In the genomic region with DNA sequence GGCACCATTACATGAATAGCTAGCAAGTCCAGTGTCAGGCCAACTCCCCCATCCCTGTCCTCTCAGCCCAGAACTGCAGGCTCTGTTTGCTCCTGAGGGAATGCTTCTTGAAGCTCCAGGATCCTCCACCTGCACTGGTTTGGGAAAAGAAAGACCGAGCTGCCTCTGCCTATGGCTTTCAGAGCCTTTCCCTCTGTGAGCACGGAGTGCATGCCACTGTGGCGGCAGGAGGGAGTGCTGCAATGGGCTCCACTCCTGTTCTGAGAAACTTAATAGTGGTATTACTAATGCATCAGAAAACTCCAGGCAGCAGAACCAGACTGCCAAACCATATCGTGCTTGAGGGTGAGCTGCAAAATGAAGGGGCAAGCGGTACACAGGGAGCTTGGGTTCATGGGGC, we compare ENCODE assay signal across 31 cellular contexts.
"Had no signal": no experiment of that assay in that cellular context is flagged by ENCODE, and none has a peak within 500 bp of the region (broad histone marks: within the 10 kb centered on the region; RNA-seq: fewer than 3 reads in every experiment).

No MANE protein-coding gene starts in this region.

- DNase-seq: naive B cell; naive thymus-derived CD8-positive, alpha-beta T cell; nephron progenitor cell; occipital lobe; pancreas; retina; right cardiac atrium; right lobe of liver; sigmoid colon; small intestine; spleen; stimulated activated CD4-positive, alpha-beta T cell treated with anti-CD3 and anti-CD28 coated beads, Interleukin-12 subunit alpha, Interleukin-12 subunit beta, amount 100 ng/mL, for 4 hours; stimulated activated CD4-positive, alpha-beta T cell treated with anti-CD3 and anti-CD28 coated beads, Interleukin-1b, Interleukin-23, amount 100 ng/mL, for 48 hours; stimulated activated CD4-positive, alpha-beta T cell treated with anti-CD3 and anti-CD28 coated beads, Interleukin-4, amount 100 ng/mL, for 1 hour; stimulated activated CD4-positive, alpha-beta T cell treated with anti-CD3 and anti-CD28 coated beads, Interleukin-4, amount 100 ng/mL, for 4 hours; stimulated activated CD8-positive, alpha-beta memory T cell treated with anti-CD3 and anti-CD28 coated beads, Interleukin-4, amount 100 ng/mL, for 48 hours; stimulated activated naive CD4-positive, alpha-beta T cell; stimulated activated naive CD8-positive, alpha-beta T cell treated with anti-CD3 and anti-CD28 coated beads, Interleukin-15, amount 100 ng/mL, for 72 hours; stimulated activated naive CD8-positive, alpha-beta T cell treated with anti-CD3 and anti-CD28 coated beads, Interleukin-15, Interleukin-2, amounts not matched to agents 100 U/mL and 50 U/mL, for 24 hours; substantia nigra; testis; tibial artery; transverse colon; upper lobe of right lung; uterus had no signal

- H3K9me3 Mint-ChIP-seq: naive thymus-derived CD8-positive, alpha-beta T cell; natural killer cell treated with Interleukin-12 subunit alpha and Interleukin-12 subunit beta and Interleukin-15 and Interleukin-18, amount 100 ng/mL, for 72 hours; neural progenitor cell; stimulated activated memory B cell treated with anti-CD40 and anti-IgM and Interleukin-4, amounts not matched to agents 10 μg/mL and 1 μg/mL and 100 μg/mL, for 72 hours; stimulated activated naive CD8-positive, alpha-beta T cell treated with anti-CD3 and anti-CD28 coated beads, Interleukin-15, amount 100 ng/mL, for 72 hours; type B pancreatic cell had no signal

- H3K4me2 ChIP-seq: neural progenitor cell had no signal

- H3K4me3 Mint-ChIP-seq: naive B cell; naive thymus-derived CD8-positive, alpha-beta T cell; natural killer cell treated with Interleukin-12 subunit alpha and Interleukin-12 subunit beta and Interleukin-15 and Interleukin-18, amount 100 ng/mL, for 72 hours; nephron progenitor cell; neural progenitor cell; stimulated activated memory B cell treated with anti-CD40 and anti-IgM and Interleukin-4, amounts not matched to agents 10 μg/mL and 1 μg/mL and 100 μg/mL, for 72 hours; stimulated activated naive CD8-positive, alpha-beta T cell treated with anti-CD3 and anti-CD28 coated beads, Interleukin-15, amount 100 ng/mL, for 72 hours; type B pancreatic cell had no signal

- H3K9me3 ChIP-seq: pancreas, prostate gland, right lobe of liver, sigmoid colon, suprapubic skin, testis, tibial artery, transverse colon, upper lobe of right lung, uterus had no signal

- H3K4me1 Mint-ChIP-seq: naive B cell; naive thymus-derived CD8-positive, alpha-beta T cell; stimulated activated memory B cell treated with anti-CD40 and anti-IgM and Interleukin-4, amounts not matched to agents 10 μg/mL and 1 μg/mL and 100 μg/mL, for 72 hours; stimulated activated naive CD8-positive, alpha-beta T cell treated with anti-CD3 and anti-CD28 coated beads, Interleukin-15, amount 100 ng/mL, for 72 hours had no signal

- H3K4me3 ChIP-seq: neural progenitor cell, pancreas, prostate gland, right lobe of liver, sigmoid colon, spleen, suprapubic skin, testis, tibial artery, transverse colon, upper lobe of right lung, uterus had no signal

- H3K27ac ChIP-seq: neural progenitor cell, pancreas, prostate gland, right lobe of liver, sigmoid colon, spleen, suprapubic skin, testis, tibial artery, transverse colon, upper lobe of right lung, uterus had no signal

- H2AFZ ChIP-seq: neural progenitor cell had no signal

- H3K36me3 ChIP-seq: neural progenitor cell, pancreas, prostate gland, right lobe of liver, sigmoid colon, spleen, suprapubic skin, tibial artery, transverse colon, upper lobe of right lung, uterus had no signal

- H3K36me3 Mint-ChIP-seq: naive thymus-derived CD8-positive, alpha-beta T cell; natural killer cell treated with Interleukin-12 subunit alpha and Interleukin-12 subunit beta and Interleukin-15 and Interleukin-18, amount 100 ng/mL, for 72 hours; neural progenitor cell; stimulated activated memory B cell treated with anti-CD40 and anti-IgM and Interleukin-4, amounts not matched to agents 10 μg/mL and 1 μg/mL and 100 μg/mL, for 72 hours; type B pancreatic cell had no signal

- H3K27me3 ChIP-seq: neural progenitor cell, pancreas, right lobe of liver, sigmoid colon, spleen, suprapubic skin, testis, tibial artery, transverse colon, upper lobe of right lung, uterus had no signal

- H3K9ac ChIP-seq: neural progenitor cell had no signal

- H3K27ac Mint-ChIP-seq: naive B cell; naive thymus-derived CD8-positive, alpha-beta T cell; natural killer cell treated with Interleukin-12 subunit alpha and Interleukin-12 subunit beta and Interleukin-15 and Interleukin-18, amount 100 ng/mL, for 72 hours; nephron progenitor cell; neural progenitor cell; stimulated activated memory B cell treated with anti-CD40 and anti-IgM and Interleukin-4, amounts not matched to agents 10 μg/mL and 1 μg/mL and 100 μg/mL, for 72 hours; stimulated activated naive CD8-positive, alpha-beta T cell treated with anti-CD3 and anti-CD28 coated beads, Interleukin-15, amount 100 ng/mL, for 72 hours; type B pancreatic cell had no signal

- H3K4me1 ChIP-seq: neural progenitor cell, pancreas, prostate gland, right lobe of liver, sigmoid colon, spleen, suprapubic skin, testis, tibial artery, transverse colon, upper lobe of right lung, uterus had no signal
